6 cellular contexts compared by ENCODE assay signal in genomic region chr12:55706840-55707671, GRCh38. TPM values are rescaled to one million over a fixed set of nuclear protein-coding genes. Genes with fewer than 3 reads are reported as not detected.
DNase-seq lines count a peak whose midpoint lies in the region; ATAC-seq and TF ChIP-seq lines count a peak whose summit lies in the region.

No MANE protein-coding gene starts in this region.

- in situ Hi-C loops in astrocyte of the spinal cord (cut with HindIII; ENCODE audit: low sequenced_read_pairs), result no loop called here

- H3K4me3 ChIP-seq in astrocyte of the spinal cord (ENCODE audit: low read depth, low read length), result peak overlapping the region; percentile 53

- H3K36me3 Mint-ChIP-seq in natural killer cell, result no peaks in the 10 kb centered on the region

- peak in 2 of 3 donors; percentile 50 to 57 for ATAC-seq in natural killer cell
- ATAC-seq in GM18505 (IDR thresholded peaks at IDR 0.05; ENCODE audit: unreplicated experiment), result no peak

- H3K9me3 Mint-ChIP-seq in natural killer cell, result no peaks in the 10 kb centered on the region

- intact Hi-C loops in natural killer cell (cut with micrococcal nuclease), result no loop called here

- H3K4me3 Mint-ChIP-seq in natural killer cell, result peak overlapping the region; percentile 80

- peak overlapping the region in 1 of 2 donors; percentile 12 for H3K27ac Mint-ChIP-seq in natural killer cell

- TF ChIP-seq CTCF in astrocyte of the spinal cord (IDR thresholded peaks at IDR 0.05; ENCODE audit: low read depth, low read length) (no peak), natural killer cell (IDR thresholded peaks at IDR 0.05) (no peak)

- DNase-seq in HK-2 (ENCODE audit: unreplicated experiment), result peak; percentile 17
- no peak for DNase-seq in astrocyte of the spinal cord (ENCODE audit: low read depth, low spot score)
- no peak for DNase-seq in natural killer cell
- no peak for DNase-seq in retina
- no peak for DNase-seq in putamen (ENCODE audit: low spot score)

- H3K27me3 Mint-ChIP-seq in natural killer cell (ENCODE audit: low read depth in 2 of 2), result peaks cover 30% of the 10 kb centered on the region in 2 donors

- peaks cover 14 to 17% of the 10 kb centered on the region in 2 donors for H3K4me1 Mint-ChIP-seq in natural killer cell

- no peak for TF ChIP-seq POLR2A in GM18505 (IDR thresholded peaks at IDR 0.05; ENCODE audit: borderline replicate concordance, extremely low read depth, insufficient read depth, insufficient read length)

RNA-seq across cellular contexts. Expression of gene ITGA7, which starts 0.6 kb away (rescaled TPM):
- total RNA-seq in natural killer cell, result 1 to 10 TPM; 2.8 to 4.6 (median 4.3) TPM

RNA-seq across cellular contexts. Expression of gene BLOC1S1, which starts 8.8 kb away (rescaled TPM):
- total RNA-seq in natural killer cell, result 10 to 100 TPM; 75.8 to 83.7 (median 81.0) TPM

RNA-seq across cellular contexts. Expression of gene RDH5, which starts 13.1 kb away (rescaled TPM):
- 10 to 100 TPM in 2 of 3 donors, 1 to 10 TPM in 1; 9.6 to 19.0 (median 10.1) TPM for total RNA-seq in natural killer cell

RNA-seq across cellular contexts. Expression of gene CD63, which starts 21.8 kb away (rescaled TPM):
- total RNA-seq in natural killer cell, result 100 to 1,000 TPM; 296 to 441 (median 319) TPM

RNA-seq across cellular contexts. Expression of gene GDF11, which starts 35.9 kb away (rescaled TPM):
- total RNA-seq in natural killer cell, result 10 to 100 TPM in 2 of 3 donors, 1 to 10 TPM in 1; 9.2 to 12.1 (median 10.2) TPM
